ENCODE assay signal across 21 cellular contexts in the genomic region with DNA sequence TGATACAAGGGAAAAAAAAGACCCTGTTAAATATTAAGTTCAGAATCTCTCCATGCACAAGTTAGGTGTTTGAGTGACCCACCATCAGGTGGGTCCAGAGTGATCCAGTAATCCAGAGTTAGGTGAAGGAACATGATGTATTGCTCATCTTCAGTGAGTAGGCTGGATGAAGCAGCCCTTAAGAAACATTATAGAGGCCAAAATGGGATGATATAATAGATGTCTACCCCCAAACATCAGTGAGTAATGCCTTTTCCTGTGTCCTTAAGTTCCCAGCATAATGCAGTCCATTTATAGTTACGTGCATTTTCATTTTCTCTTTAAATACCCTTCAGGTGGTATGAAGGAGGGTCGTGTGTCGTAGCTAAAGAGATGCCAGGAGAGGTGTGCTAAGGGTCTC.
DNase-seq lines count a peak whose midpoint lies in the region; ATAC-seq and TF ChIP-seq lines count a peak whose summit lies in the region.
"Had no signal": no experiment of that assay in that cellular context is flagged by ENCODE, and none has a peak within 500 bp of the region (broad histone marks: within the 10 kb centered on the region; RNA-seq: fewer than 3 reads in every experiment).

No MANE protein-coding gene starts in this region.

- H3K4me1 Mint-ChIP-seq in activated B cell treated with CpG ODN at 0.5 μM for 24 hours: peaks cover 84% of the 10 kb centered on the region

- H3K9me2 ChIP-seq in SK-N-SH: no peaks in the 10 kb centered on the region

- peaks cover 25 to 35% of the 10 kb centered on the region in 2 experiments for H3K4me1 ChIP-seq in SK-N-SH (ENCODE audit: control insufficient read depth in 1 of 2, insufficient read depth in 2 of 2, low read depth in 1 of 2, low read length in 1 of 2)

- DNase-seq in SK-N-SH (no peak), activated B cell treated with CpG ODN at 0.5 μM for 24 hours (no peak), iris pigment epithelial cell (ENCODE audit: low read depth) (peak; percentile 65), OCI-M2 (lab: John Stamatoyannopoulos, UW; ENCODE audit: unreplicated experiment) (no peak), NCI-H1694 (lab: John Stamatoyannopoulos, UW) (no peak)
- DNase-seq: 8988T; activated CD4-positive, alpha-beta T cell treated with anti-CD3 and anti-CD28 coated beads, Interleukin-2, amount 50 U/mL, for 48 hours; activated naive CD4-positive, alpha-beta T cell treated with anti-CD3 and anti-CD28 coated beads, Interleukin-2, amount 50 U/mL, for 16 hours; anterior cingulate cortex; DMS53; hypothalamus; left lung; NCI-H1694 treated with DMSO at 0.1 percent for 48 hours; NCI-H526; stimulated activated naive CD4-positive, alpha-beta T cell treated with Interleukin-2 at 50 U/mL for 16 hours had no signal

- H3K79me2 ChIP-seq in SK-N-SH (ENCODE audit: insufficient read depth): peaks cover 100% of the 10 kb centered on the region

- peak overlapping the region; percentile 2 for H3K4me2 ChIP-seq in SK-N-SH

- peaks cover 89% of the 10 kb centered on the region for H4K20me1 ChIP-seq in SK-N-SH (ENCODE audit: insufficient read depth)

- peaks cover 22% of the 10 kb centered on the region for H3K36me3 Mint-ChIP-seq in activated B cell treated with CpG ODN at 0.5 μM for 24 hours (ENCODE audit: low read depth)

- no peak overlapping the region for H3K4me3 Mint-ChIP-seq in activated B cell treated with CpG ODN at 0.5 μM for 24 hours
- H3K4me3 Mint-ChIP-seq: dendritic cell treated with granulocyte-macrophage colony-stimulating factor and Interleukin-4, amounts not matched to agents 40 ng/mL and 50 ng/mL, for 4 days had no signal

- TF ChIP-seq RAD21 in SK-N-SH (IDR thresholded peaks at IDR 0.05; ENCODE audit: low read length): no peak

- peak overlapping the region in 1 of 2 experiments; percentile 79; a peak in 2 of 4 replicates for H3K27ac ChIP-seq in SK-N-SH (ENCODE audit: low read depth in 2 of 2, low read length in 1 of 2)
- H3K27ac ChIP-seq: left lung, SJSA1 had no signal

- ATAC-seq in SK-N-SH treated with all-trans-retinoic acid at 6 μM for 48 hours (no peak), activated B cell treated with CpG ODN at 0.5 μM for 24 hours (ENCODE audit: low read depth) (no peak), GM19455 (IDR thresholded peaks at IDR 0.05; ENCODE audit: unreplicated experiment) (no peak), GM21360 (IDR thresholded peaks at IDR 0.05; ENCODE audit: unreplicated experiment) (no peak)
- ATAC-seq: activated CD4-positive, CD25-positive, alpha-beta regulatory T cell treated with anti-CD3 and anti-CD28 coated beads, Interleukin-2, amount 50 U/mL, for 24 hours; left lung had no signal

- H3K4me3 ChIP-seq in SK-N-SH (ENCODE audit: low read depth in 2 of 2, low read length in 1 of 2): no peak overlapping the region
- H3K4me3 ChIP-seq: left lung, SJSA1 had no signal

- no peak for TF ChIP-seq CTCF in SK-N-SH (IDR thresholded peaks at IDR 0.05)
- TF ChIP-seq CTCF in activated B cell treated with CpG ODN at 0.5 μM for 24 hours (IDR thresholded peaks at IDR 0.05): no peak

- no peak for TF ChIP-seq EP300 in SK-N-SH (IDR thresholded peaks at IDR 0.05; ENCODE audit: borderline replicate concordance in 1 of 2, low read depth in 1 of 2, low read length in 1 of 2)

- POLR2A ChIA-PET in SK-N-SH (lab: Yijun Ruan, JAX): no interaction called here
- POLR2A ChIA-PET in activated B cell treated with CpG ODN at 0.5 μM for 24 hours (lab: Charles Lee): no interaction called here

- peaks cover 3% of the 10 kb centered on the region for H3F3A ChIP-seq in SK-N-SH (replicated peaks; ENCODE audit: insufficient read depth)

- H3K9ac ChIP-seq in SK-N-SH: no peak overlapping the region

- CTCF ChIA-PET in SK-N-SH (lab: Yijun Ruan, JAX) (interaction anchor here (1.0 to 1.2 kb wide), 2 partner anchors 17 to 44 kb away, joined by 3 to 4 read pairs; no protein-coding TSS in a partner anchor), activated B cell treated with CpG ODN at 0.5 μM for 24 hours (lab: Charles Lee) (no interaction called here)

- no peaks in the 10 kb centered on the region for H3K27me3 ChIP-seq in SK-N-SH (ENCODE audit: insufficient read depth)
- H3K27me3 ChIP-seq: left lung, SJSA1 had no signal

- 65% methylated on average over 3 of the region's 3 CpGs for WGBS in SK-N-SH (ENCODE audit: low lambda C conversion rate)

- no peaks in the 10 kb centered on the region for H3K9me3 ChIP-seq in SK-N-SH
- H3K9me3 ChIP-seq: left lung, SJSA1 had no signal

- no peaks in the 10 kb centered on the region for H3K27me3 Mint-ChIP-seq in activated B cell treated with CpG ODN at 0.5 μM for 24 hours
- H3K27me3 Mint-ChIP-seq: dendritic cell treated with granulocyte-macrophage colony-stimulating factor and Interleukin-4, amounts not matched to agents 40 ng/mL and 50 ng/mL, for 4 days had no signal

- peak overlapping the region; percentile 18 for H3K27ac Mint-ChIP-seq in activated B cell treated with CpG ODN at 0.5 μM for 24 hours
- H3K27ac Mint-ChIP-seq: dendritic cell treated with granulocyte-macrophage colony-stimulating factor and Interleukin-4, amounts not matched to agents 40 ng/mL and 50 ng/mL, for 4 days had no signal

- H2AFZ ChIP-seq in SK-N-SH (ENCODE audit: low read depth): no peak overlapping the region

- peaks cover 5 to 8% of the 10 kb centered on the region in 2 experiments for H3K36me3 ChIP-seq in SK-N-SH (replicated peaks in 1 of 2; ENCODE audit: control insufficient read depth in 1 of 2, insufficient read depth in 2 of 2, low read length in 1 of 2)

- intact Hi-C loops in activated B cell treated with CpG ODN at 0.5 μM for 24 hours (cut with micrococcal nuclease): no loop called here

- no peaks in the 10 kb centered on the region for H3K9me3 Mint-ChIP-seq in activated B cell treated with CpG ODN at 0.5 μM for 24 hours
- H3K9me3 Mint-ChIP-seq: dendritic cell treated with granulocyte-macrophage colony-stimulating factor and Interleukin-4, amounts not matched to agents 40 ng/mL and 50 ng/mL, for 4 days had no signal

TF ChIP-seq in SK-N-SH, 30 proteins besides CTCF, POLR2A, EP300 and RAD21:
- TF ChIP-seq SIN3A (IDR thresholded peaks at IDR 0.05; ENCODE audit: borderline replicate concordance, low read depth, low read length) (no peak), RCOR1 (IDR thresholded peaks at IDR 0.05; ENCODE audit: low read length) (no peak), FOSL2 (IDR thresholded peaks at IDR 0.05; ENCODE audit: borderline replicate concordance, low read depth) (peak; percentile 26; the same call in 1 of the 2 replicates), TCF12 (IDR thresholded peaks at IDR 0.05) (no peak), GABPA (IDR thresholded peaks at IDR 0.05; ENCODE audit: low read depth) (no peak)
- TF ChIP-seq, protein P1, sequence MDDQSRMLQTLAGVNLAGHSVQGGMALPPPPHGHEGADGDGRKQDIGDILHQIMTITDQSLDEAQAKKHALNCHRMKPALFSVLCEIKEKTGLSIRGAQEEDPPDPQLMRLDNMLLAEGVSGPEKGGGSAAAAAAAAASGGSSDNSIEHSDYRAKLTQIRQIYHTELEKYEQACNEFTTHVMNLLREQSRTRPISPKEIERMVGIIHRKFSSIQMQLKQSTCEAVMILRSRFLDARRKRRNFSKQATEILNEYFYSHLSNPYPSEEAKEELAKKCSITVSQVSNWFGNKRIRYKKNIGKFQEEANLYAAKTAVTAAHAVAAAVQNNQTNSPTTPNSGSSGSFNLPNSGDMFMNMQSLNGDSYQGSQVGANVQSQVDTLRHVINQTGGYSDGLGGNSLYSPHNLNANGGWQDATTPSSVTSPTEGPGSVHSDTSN (IDR thresholded peaks at IDR 0.05): peak; percentile 28; the same call in 1 of the 2 replicates
TF ChIP-seq in SK-N-SH: peak in this region for 2.

TF ChIP-seq in SK-N-SH treated with all-trans-retinoic acid at 6 μM for 48 hours, 23 proteins besides CTCF, POLR2A, EP300 and RAD21:
- TF ChIP-seq, protein P2, sequence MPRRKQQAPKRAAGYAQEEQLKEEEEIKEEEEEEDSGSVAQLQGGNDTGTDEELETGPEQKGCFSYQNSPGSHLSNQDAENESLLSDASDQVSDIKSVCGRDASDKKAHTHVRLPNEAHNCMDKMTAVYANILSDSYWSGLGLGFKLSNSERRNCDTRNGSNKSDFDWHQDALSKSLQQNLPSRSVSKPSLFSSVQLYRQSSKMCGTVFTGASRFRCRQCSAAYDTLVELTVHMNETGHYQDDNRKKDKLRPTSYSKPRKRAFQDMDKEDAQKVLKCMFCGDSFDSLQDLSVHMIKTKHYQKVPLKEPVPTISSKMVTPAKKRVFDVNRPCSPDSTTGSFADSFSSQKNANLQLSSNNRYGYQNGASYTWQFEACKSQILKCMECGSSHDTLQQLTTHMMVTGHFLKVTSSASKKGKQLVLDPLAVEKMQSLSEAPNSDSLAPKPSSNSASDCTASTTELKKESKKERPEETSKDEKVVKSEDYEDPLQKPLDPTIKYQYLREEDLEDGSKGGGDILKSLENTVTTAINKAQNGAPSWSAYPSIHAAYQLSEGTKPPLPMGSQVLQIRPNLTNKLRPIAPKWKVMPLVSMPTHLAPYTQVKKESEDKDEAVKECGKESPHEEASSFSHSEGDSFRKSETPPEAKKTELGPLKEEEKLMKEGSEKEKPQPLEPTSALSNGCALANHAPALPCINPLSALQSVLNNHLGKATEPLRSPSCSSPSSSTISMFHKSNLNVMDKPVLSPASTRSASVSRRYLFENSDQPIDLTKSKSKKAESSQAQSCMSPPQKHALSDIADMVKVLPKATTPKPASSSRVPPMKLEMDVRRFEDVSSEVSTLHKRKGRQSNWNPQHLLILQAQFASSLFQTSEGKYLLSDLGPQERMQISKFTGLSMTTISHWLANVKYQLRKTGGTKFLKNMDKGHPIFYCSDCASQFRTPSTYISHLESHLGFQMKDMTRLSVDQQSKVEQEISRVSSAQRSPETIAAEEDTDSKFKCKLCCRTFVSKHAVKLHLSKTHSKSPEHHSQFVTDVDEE (CRISPR knock-in tag; IDR thresholded peaks at IDR 0.05): no peak
- TF ChIP-seq CSDC2 (CRISPR knock-in tag; IDR thresholded peaks at IDR 0.05): no peak
- TF ChIP-seq, protein P3, sequence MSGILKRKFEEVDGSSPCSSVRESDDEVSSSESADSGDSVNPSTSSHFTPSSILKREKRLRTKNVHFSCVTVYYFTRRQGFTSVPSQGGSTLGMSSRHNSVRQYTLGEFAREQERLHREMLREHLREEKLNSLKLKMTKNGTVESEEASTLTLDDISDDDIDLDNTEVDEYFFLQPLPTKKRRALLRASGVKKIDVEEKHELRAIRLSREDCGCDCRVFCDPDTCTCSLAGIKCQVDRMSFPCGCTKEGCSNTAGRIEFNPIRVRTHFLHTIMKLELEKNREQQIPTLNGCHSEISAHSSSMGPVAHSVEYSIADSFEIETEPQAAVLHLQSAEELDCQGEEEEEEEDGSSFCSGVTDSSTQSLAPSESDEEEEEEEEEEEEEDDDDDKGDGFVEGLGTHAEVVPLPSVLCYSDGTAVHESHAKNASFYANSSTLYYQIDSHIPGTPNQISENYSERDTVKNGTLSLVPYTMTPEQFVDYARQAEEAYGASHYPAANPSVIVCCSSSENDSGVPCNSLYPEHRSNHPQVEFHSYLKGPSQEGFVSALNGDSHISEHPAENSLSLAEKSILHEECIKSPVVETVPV (CRISPR knock-in tag; IDR thresholded peaks at IDR 0.05): no peak
